ENCODE assay signal across 2 cellular contexts in genomic region chr15:49402515-49403296, GRCh38. TPM values are rescaled to one million over a fixed set of nuclear protein-coding genes. Genes with fewer than 3 reads are reported as not detected.
"Had no signal": no experiment of that assay in that cellular context is flagged by ENCODE, and none has a peak within 500 bp of the region (broad histone marks: within the 10 kb centered on the region; RNA-seq: fewer than 3 reads in every experiment).

No MANE protein-coding gene starts in this region.

RNA-seq across cellular contexts. Expression of gene FGF7, which starts 20.3 kb away (rescaled TPM):
- total RNA-seq: G401 had no signal
- polyA plus RNA-seq: GM12878 had no signal
